In genomic region chr16:48734220-48734619, GRCh38 we compare ENCODE assay signal across 14 cellular contexts.
"Had no signal": no experiment of that assay in that cellular context is flagged by ENCODE, and none has a peak within 500 bp of the region (broad histone marks: within the 10 kb centered on the region; RNA-seq: fewer than 3 reads in every experiment).

No MANE protein-coding gene starts in this region.

- H3K9me3 ChIP-seq: ascending aorta, breast epithelium had no signal

- H3K27ac ChIP-seq: ascending aorta, breast epithelium had no signal

- H3K27me3 ChIP-seq: ascending aorta, breast epithelium had no signal

- H3K4me3 ChIP-seq: ascending aorta, breast epithelium, lung had no signal

- H3K4me1 ChIP-seq: ascending aorta, breast epithelium had no signal

- DNase-seq: activated CD4-positive, alpha-beta T cell treated with anti-CD3 and anti-CD28 coated beads, Interleukin-2, amount 50 U/mL, for 4 hours; activated CD4-positive, CD25-positive, alpha-beta regulatory T cell treated with anti-CD3 and anti-CD28 coated beads, Interleukin-2, amount 50 U/mL, for 72 hours; activated naive CD4-positive, alpha-beta T cell treated with anti-CD3 and anti-CD28 coated beads for 36 hours; activated naive CD8-positive, alpha-beta T cell treated with anti-CD3 and anti-CD28 coated beads, Interleukin-2, amount 50 U/mL, for 24 hours; activated T-cell treated with anti-CD3 and anti-CD28 coated beads for 4 hours; dermis blood vessel endothelial cell; head of caudate nucleus; left cardiac atrium; stimulated activated CD4-positive, alpha-beta T cell treated with anti-CD3 and anti-CD28 coated beads, Interleukin-12 subunit alpha, Interleukin-12 subunit beta, amount 100 ng/mL, for 4 hours; stimulated activated CD4-positive, alpha-beta T cell treated with anti-CD3 and anti-CD28 coated beads, Interleukin-2, amount 100 ng/mL, for 24 hours; T-helper 9 cell had no signal

- H3K36me3 ChIP-seq: ascending aorta, breast epithelium had no signal
